In genomic region chr14:59595071-59595470, GRCh38 we compare ENCODE assay signal across 25 cellular contexts. TPM values are rescaled to one million over a fixed set of nuclear protein-coding genes. Genes with fewer than 3 reads are reported as not detected.
DNase-seq lines count a peak whose midpoint lies in the region; ATAC-seq and TF ChIP-seq lines count a peak whose summit lies in the region.
"Had no signal": no experiment of that assay in that cellular context is flagged by ENCODE, and none has a peak within 500 bp of the region (broad histone marks: within the 10 kb centered on the region; RNA-seq: fewer than 3 reads in every experiment).

No MANE protein-coding gene starts in this region.

- DNase-seq in DMS 273 (lab: John Stamatoyannopoulos, UW; ENCODE audit: unreplicated experiment) (peak; percentile 23), DMS 273 treated with DMSO at 0.1 percent for 48 hours (lab: John Stamatoyannopoulos, UW) (no peak), COLO668 (lab: John Stamatoyannopoulos, UW; ENCODE audit: unreplicated experiment) (peak; percentile 74), Peyer's patch (peak in 2 of 3 donors; percentile 71 to 76), left lobe of liver (ENCODE audit: low spot score) (peak; percentile 51), MCF 10A (ENCODE audit: unreplicated experiment) (no peak)
- DNase-seq in activated CD4-positive, alpha-beta memory T cell treated with anti-CD3 and anti-CD28 coated beads, Interleukin-2, amount 10 ng/mL, durations not matched to agents 7 days and 5 days, result no peak
- DNase-seq: AML-193, GF-D8, MG63, NCI-H1048, NCI-H1694, NCI-H2107, NCI-H226, NCI-H524 treated with DMSO at 0.1 percent for 48 hours, OCI-M1, SHP77 treated with DMSO at 0.1 percent for 48 hours had no signal

- TF ChIP-seq POLR2A in Peyer's patch (IDR thresholded peaks at IDR 0.05), result no peak

- H3K27me3 Mint-ChIP-seq in MCF 10A (ENCODE audit: insufficient read depth, unreplicated experiment), result no peaks in the 10 kb centered on the region
- H3K27me3 Mint-ChIP-seq in activated CD4-positive, alpha-beta memory T cell treated with anti-CD3 and anti-CD28 coated beads, Interleukin-2, amount 10 ng/mL, durations not matched to agents 7 days and 5 days, result peaks cover 4% of the 10 kb centered on the region

- H3K9me3 Mint-ChIP-seq in MCF 10A (ENCODE audit: unreplicated experiment), result peaks cover 17% of the 10 kb centered on the region
- H3K9me3 Mint-ChIP-seq in activated CD4-positive, alpha-beta memory T cell treated with anti-CD3 and anti-CD28 coated beads, Interleukin-2, amount 10 ng/mL, durations not matched to agents 7 days and 5 days, result peaks cover 4% of the 10 kb centered on the region
- H3K9me3 Mint-ChIP-seq: GM23338 had no signal

- ATAC-seq in left lobe of liver (peak; percentile 69), HG03442 (IDR thresholded peaks at IDR 0.05; ENCODE audit: unreplicated experiment) (no peak)
- ATAC-seq: GM23338, HCT116 had no signal

- H3K4me3 ChIP-seq in Peyer's patch, result no peak overlapping the region
- H3K4me3 ChIP-seq: GM23338, MG63 had no signal

- H3K9me3 ChIP-seq in Peyer's patch, result no peaks in the 10 kb centered on the region
- H3K9me3 ChIP-seq: MG63 had no signal

- H3K27ac ChIP-seq in Peyer's patch, result peak overlapping the region in 1 of 4 donors; percentile 21
- H3K27ac ChIP-seq: 22Rv1, KMS-11 had no signal

- H3K4me1 ChIP-seq in Peyer's patch, result no peaks in the 10 kb centered on the region

- POLR2A ChIA-PET in MCF 10A (lab: Yijun Ruan, JAX), result no interaction called here
- POLR2A ChIA-PET in activated CD4-positive, alpha-beta memory T cell treated with anti-CD3 and anti-CD28 coated beads, Interleukin-2, amount 10 ng/mL, durations not matched to agents 7 days and 5 days (lab: Charles Lee), result no interaction called here

- BruUV-seq in MCF 10A (replicated peaks; lab: Mats Ljungman, UMichigan), result no TSS peak

- intact Hi-C loops in MCF 10A (cut with micrococcal nuclease), result no loop called here

- H3K36me3 Mint-ChIP-seq in MCF 10A (ENCODE audit: insufficient read depth, unreplicated experiment), result peaks cover 26% of the 10 kb centered on the region
- no peaks in the 10 kb centered on the region for H3K36me3 Mint-ChIP-seq in activated CD4-positive, alpha-beta memory T cell treated with anti-CD3 and anti-CD28 coated beads, Interleukin-2, amount 10 ng/mL, durations not matched to agents 7 days and 5 days (ENCODE audit: low read depth)

- no peak overlapping the region for H3K4me3 Mint-ChIP-seq in MCF 10A (ENCODE audit: unreplicated experiment)
- no peak overlapping the region for H3K4me3 Mint-ChIP-seq in activated CD4-positive, alpha-beta memory T cell treated with anti-CD3 and anti-CD28 coated beads, Interleukin-2, amount 10 ng/mL, durations not matched to agents 7 days and 5 days
- H3K4me3 Mint-ChIP-seq: CD14-positive monocyte, GM23338 had no signal

- no peaks in the 10 kb centered on the region for H3K4me1 Mint-ChIP-seq in MCF 10A (ENCODE audit: insufficient read depth, unreplicated experiment)
- H3K4me1 Mint-ChIP-seq in activated CD4-positive, alpha-beta memory T cell treated with anti-CD3 and anti-CD28 coated beads, Interleukin-2, amount 10 ng/mL, durations not matched to agents 7 days and 5 days, result no peaks in the 10 kb centered on the region
- H3K4me1 Mint-ChIP-seq: CD14-positive monocyte, GM23338 had no signal

- no peak overlapping the region for H3K27ac Mint-ChIP-seq in MCF 10A (ENCODE audit: low read depth, unreplicated experiment)
- H3K27ac Mint-ChIP-seq in activated CD4-positive, alpha-beta memory T cell treated with anti-CD3 and anti-CD28 coated beads, Interleukin-2, amount 10 ng/mL, durations not matched to agents 7 days and 5 days, result no peak overlapping the region
- H3K27ac Mint-ChIP-seq: CD14-positive monocyte, GM23338 had no signal

- no peaks in the 10 kb centered on the region for H3K27me3 ChIP-seq in Peyer's patch
- H3K27me3 ChIP-seq: MG63 had no signal

- H3K36me3 ChIP-seq in Peyer's patch, result no peaks in the 10 kb centered on the region
- H3K36me3 ChIP-seq: MG63 had no signal

- CTCF ChIA-PET in MCF 10A (lab: Yijun Ruan, JAX), result interaction anchor here (0.5 kb wide), 1 partner anchor 662 kb away, joined by 4 read pairs; no protein-coding TSS in a partner anchor
- CTCF ChIA-PET in activated CD4-positive, alpha-beta memory T cell treated with anti-CD3 and anti-CD28 coated beads, Interleukin-2, amount 10 ng/mL, durations not matched to agents 7 days and 5 days (lab: Charles Lee), result no interaction called here

- TF ChIP-seq CTCF in Peyer's patch (IDR thresholded peaks at IDR 0.05), result no peak
- TF ChIP-seq CTCF in MCF 10A (IDR thresholded peaks at IDR 0.05; ENCODE audit: unreplicated experiment), result no peak

RNA-seq across cellular contexts. Expression of gene CCDC175, which starts 18.5 kb away (rescaled TPM):
- total RNA-seq in Peyer's patch, result 1 to 10 TPM in 1 of 4 donors, not detected in 3; 1.6 TPM
- not detected for total RNA-seq in left lobe of liver
- total RNA-seq in MCF 10A (2022), result not detected in 2 replicates
- not detected for total RNA-seq in activated CD4-positive, alpha-beta memory T cell treated with anti-CD3 and anti-CD28 coated beads, Interleukin-2, amount 10 ng/mL, durations not matched to agents 7 days and 5 days
- total RNA-seq: GM23338; RPMI7951; T-helper 1 cell treated with Interleukin-12 subunit alpha and Interleukin-12 subunit beta and Interleukin-4 antibody, amounts not matched to agents 30 ng/mL and 1 ng/mL, for 36 hours had no signal

Comparison
In these comparisons a context has a peak if more than half of its experiments do, and no peak if none do; other contexts are left out.
1. DNase-seq: peak in DMS 273 (single experiment), COLO668 (single experiment), Peyer's patch (2 of 3) and left lobe of liver (single experiment); none in DMS 273 treated with DMSO at 0.1 percent for 48 hours (single experiment), MCF 10A (single experiment) and activated CD4-positive, alpha-beta memory T cell treated with anti-CD3 and anti-CD28 coated beads, Interleukin-2, amount 10 ng/mL, durations not matched to agents 7 days and 5 days (single experiment).